In the genomic region with DNA sequence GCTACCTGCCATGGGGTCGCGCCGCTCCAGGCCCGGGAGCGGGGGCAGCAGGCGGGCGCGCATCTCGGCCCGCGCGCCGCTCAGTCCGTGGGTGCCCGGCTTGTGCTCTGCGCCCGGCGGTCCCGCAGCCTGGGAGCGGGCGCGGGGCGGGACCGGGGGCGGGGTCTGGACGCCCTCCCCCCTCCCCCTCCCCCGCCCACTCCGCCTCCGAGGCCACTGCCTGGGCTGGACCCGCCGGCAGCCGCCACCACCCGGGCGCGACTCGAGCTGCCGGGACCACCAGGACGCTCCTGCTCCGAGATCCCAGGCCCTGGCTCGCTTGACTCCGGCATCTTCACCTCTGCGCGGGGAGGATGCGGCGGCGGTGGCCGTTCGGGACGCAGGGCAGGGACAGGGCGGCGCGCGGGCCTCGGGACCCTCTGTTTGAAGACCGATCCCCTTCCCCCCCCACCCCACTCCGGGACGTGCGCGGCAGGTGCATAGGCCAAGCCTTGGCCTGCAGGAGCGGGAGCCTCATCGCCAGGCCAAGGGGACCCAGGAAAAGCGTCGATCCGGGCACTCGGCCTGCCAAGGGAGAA, we compare ENCODE assay signal across 2 cellular contexts.
A peak's percentile ranks its signal among the peaks of the same experiment; 100 is the strongest.
TF ChIP-seq lines count a peak whose summit lies in the region.

A gene (minus strand): TSS at position 104 of the 578 bp plus-strand sequence. CDS start 92 bp downstream, at position 12.

TF ChIP-seq in A549, 52 proteins besides CTCF, POLR2A, EP300 and RAD21 (continued from another document):
- TF ChIP-seq, protein P1, sequence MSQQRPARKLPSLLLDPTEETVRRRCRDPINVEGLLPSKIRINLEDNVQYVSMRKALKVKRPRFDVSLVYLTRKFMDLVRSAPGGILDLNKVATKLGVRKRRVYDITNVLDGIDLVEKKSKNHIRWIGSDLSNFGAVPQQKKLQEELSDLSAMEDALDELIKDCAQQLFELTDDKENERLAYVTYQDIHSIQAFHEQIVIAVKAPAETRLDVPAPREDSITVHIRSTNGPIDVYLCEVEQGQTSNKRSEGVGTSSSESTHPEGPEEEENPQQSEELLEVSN (IDR thresholded peaks at IDR 0.05; ENCODE audit: borderline replicate concordance, low read depth), result no peak
- no peak for TF ChIP-seq ZFP36 (IDR thresholded peaks at IDR 0.05; ENCODE audit: borderline replicate concordance, partially characterized antibody)
- no peak for TF ChIP-seq ESRRA (IDR thresholded peaks at IDR 0.05; ENCODE audit: borderline replicate concordance, low read length)
- TF ChIP-seq PHF8 (IDR thresholded peaks at IDR 0.05; ENCODE audit: borderline replicate concordance, low read depth), result no peak
- no peak for TF ChIP-seq HDAC2 (IDR thresholded peaks at IDR 0.05)
- no peak for TF ChIP-seq EHF (CRISPR knock-in tag; IDR thresholded peaks at IDR 0.05)
- no peak for TF ChIP-seq RCOR1 (IDR thresholded peaks at IDR 0.05; ENCODE audit: low read depth, low read length)
- no peak for TF ChIP-seq NFE2L2 (conservative IDR thresholded peaks at IDR 0.05; ENCODE audit: low read length)
- no peak for TF ChIP-seq EHMT2 (IDR thresholded peaks at IDR 0.05; ENCODE audit: low read depth)
- TF ChIP-seq MAFK (IDR thresholded peaks at IDR 0.05; ENCODE audit: partially characterized antibody), result no peak

TF ChIP-seq in GM23338, 12 proteins besides CTCF, POLR2A, EP300 and RAD21 (continued from another document):
- TF ChIP-seq, protein P2, sequence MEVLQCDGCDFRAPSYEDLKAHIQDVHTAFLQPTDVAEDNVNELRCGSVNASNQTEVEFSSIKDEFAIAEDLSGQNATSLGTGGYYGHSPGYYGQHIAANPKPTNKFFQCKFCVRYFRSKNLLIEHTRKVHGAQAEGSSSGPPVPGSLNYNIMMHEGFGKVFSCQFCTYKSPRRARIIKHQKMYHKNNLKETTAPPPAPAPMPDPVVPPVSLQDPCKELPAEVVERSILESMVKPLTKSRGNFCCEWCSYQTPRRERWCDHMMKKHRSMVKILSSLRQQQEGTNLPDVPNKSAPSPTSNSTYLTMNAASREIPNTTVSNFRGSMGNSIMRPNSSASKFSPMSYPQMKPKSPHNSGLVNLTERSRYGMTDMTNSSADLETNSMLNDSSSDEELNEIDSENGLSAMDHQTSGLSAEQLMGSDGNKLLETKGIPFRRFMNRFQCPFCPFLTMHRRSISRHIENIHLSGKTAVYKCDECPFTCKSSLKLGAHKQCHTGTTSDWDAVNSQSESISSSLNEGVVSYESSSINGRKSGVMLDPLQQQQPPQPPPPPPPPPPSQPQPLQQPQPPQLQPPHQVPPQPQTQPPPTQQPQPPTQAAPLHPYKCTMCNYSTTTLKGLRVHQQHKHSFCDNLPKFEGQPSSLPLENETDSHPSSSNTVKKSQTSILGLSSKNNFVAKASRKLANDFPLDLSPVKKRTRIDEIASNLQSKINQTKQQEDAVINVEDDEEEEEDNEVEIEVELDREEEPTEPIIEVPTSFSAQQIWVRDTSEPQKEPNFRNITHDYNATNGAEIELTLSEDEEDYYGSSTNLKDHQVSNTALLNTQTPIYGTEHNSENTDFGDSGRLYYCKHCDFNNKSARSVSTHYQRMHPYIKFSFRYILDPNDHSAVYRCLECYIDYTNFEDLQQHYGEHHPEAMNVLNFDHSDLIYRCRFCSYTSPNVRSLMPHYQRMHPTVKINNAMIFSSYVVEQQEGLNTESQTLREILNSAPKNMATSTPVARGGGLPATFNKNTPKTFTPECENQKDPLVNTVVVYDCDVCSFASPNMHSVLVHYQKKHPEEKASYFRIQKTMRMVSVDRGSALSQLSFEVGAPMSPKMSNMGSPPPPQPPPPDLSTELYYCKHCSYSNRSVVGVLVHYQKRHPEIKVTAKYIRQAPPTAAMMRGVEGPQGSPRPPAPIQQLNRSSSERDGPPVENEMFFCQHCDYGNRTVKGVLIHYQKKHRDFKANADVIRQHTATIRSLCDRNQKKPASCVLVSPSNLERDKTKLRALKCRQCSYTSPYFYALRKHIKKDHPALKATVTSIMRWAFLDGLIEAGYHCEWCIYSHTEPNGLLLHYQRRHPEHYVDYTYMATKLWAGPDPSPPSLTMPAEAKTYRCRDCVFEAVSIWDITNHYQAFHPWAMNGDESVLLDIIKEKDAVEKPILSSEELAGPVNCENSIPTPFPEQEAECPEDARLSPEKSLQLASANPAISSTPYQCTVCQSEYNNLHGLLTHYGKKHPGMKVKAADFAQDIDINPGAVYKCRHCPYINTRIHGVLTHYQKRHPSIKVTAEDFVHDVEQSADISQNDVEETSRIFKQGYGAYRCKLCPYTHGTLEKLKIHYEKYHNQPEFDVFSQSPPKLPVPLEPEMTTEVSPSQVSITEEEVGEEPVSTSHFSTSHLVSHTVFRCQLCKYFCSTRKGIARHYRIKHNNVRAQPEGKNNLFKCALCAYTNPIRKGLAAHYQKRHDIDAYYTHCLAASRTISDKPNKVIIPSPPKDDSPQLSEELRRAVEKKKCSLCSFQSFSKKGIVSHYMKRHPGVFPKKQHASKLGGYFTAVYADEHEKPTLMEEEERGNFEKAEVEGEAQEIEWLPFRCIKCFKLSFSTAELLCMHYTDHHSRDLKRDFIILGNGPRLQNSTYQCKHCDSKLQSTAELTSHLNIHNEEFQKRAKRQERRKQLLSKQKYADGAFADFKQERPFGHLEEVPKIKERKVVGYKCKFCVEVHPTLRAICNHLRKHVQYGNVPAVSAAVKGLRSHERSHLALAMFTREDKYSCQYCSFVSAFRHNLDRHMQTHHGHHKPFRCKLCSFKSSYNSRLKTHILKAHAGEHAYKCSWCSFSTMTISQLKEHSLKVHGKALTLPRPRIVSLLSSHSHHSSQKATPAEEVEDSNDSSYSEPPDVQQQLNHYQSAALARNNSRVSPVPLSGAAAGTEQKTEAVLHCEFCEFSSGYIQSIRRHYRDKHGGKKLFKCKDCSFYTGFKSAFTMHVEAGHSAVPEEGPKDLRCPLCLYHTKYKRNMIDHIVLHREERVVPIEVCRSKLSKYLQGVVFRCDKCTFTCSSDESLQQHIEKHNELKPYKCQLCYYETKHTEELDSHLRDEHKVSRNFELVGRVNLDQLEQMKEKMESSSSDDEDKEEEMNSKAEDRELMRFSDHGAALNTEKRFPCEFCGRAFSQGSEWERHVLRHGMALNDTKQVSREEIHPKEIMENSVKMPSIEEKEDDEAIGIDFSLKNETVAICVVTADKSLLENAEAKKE (CRISPR knock-in tag; IDR thresholded peaks at IDR 0.05), result no peak
- TF ChIP-seq JUNB (IDR thresholded peaks at IDR 0.05; ENCODE audit: unreplicated experiment) (no peak), EZH2 (IDR thresholded peaks at IDR 0.05; ENCODE audit: low read depth, unreplicated experiment) (peak; percentile 73), ZNF331 (CRISPR knock-in tag; IDR thresholded peaks at IDR 0.05; ENCODE audit: low read depth) (no peak), ZNF114 (CRISPR knock-in tag; IDR thresholded peaks at IDR 0.05) (no peak), EZH2phosphoT487 (IDR thresholded peaks at IDR 0.05; ENCODE audit: unreplicated experiment) (peak; percentile 38), CREB1 (CRISPR knock-in tag; IDR thresholded peaks at IDR 0.05; ENCODE audit: low read depth) (no peak)
- TF ChIP-seq, protein P3, sequence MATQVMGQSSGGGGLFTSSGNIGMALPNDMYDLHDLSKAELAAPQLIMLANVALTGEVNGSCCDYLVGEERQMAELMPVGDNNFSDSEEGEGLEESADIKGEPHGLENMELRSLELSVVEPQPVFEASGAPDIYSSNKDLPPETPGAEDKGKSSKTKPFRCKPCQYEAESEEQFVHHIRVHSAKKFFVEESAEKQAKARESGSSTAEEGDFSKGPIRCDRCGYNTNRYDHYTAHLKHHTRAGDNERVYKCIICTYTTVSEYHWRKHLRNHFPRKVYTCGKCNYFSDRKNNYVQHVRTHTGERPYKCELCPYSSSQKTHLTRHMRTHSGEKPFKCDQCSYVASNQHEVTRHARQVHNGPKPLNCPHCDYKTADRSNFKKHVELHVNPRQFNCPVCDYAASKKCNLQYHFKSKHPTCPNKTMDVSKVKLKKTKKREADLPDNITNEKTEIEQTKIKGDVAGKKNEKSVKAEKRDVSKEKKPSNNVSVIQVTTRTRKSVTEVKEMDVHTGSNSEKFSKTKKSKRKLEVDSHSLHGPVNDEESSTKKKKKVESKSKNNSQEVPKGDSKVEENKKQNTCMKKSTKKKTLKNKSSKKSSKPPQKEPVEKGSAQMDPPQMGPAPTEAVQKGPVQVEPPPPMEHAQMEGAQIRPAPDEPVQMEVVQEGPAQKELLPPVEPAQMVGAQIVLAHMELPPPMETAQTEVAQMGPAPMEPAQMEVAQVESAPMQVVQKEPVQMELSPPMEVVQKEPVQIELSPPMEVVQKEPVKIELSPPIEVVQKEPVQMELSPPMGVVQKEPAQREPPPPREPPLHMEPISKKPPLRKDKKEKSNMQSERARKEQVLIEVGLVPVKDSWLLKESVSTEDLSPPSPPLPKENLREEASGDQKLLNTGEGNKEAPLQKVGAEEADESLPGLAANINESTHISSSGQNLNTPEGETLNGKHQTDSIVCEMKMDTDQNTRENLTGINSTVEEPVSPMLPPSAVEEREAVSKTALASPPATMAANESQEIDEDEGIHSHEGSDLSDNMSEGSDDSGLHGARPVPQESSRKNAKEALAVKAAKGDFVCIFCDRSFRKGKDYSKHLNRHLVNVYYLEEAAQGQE (IDR thresholded peaks at IDR 0.05; ENCODE audit: unreplicated experiment), result no peak
